In the genomic region with DNA sequence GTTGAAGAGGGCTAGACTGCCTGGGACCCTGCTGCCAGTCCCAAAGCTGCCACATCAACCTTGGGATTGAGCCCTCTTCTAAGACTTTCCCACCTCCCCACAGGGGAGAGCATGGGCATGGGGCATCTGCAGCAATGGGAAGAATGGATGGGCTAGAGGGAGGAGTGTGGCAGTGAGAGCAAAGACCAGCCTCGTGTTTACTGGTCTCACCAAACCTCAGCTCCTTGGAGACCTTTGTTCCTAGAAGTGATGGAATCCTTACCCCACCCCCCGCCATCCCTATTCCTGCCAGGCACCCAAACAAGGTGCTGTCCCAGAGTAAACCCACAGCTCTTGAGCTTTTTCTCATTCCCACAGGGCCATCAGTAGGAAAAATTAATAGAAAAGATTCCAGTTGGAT, we compare ENCODE assay signal across 1 cellular context.
TF ChIP-seq lines count a peak whose summit lies in the region.

No MANE protein-coding gene starts in this region.

TF ChIP-seq in GM23338, 12 proteins besides CTCF, POLR2A, EP300 and RAD21 (continued from another document):
- TF ChIP-seq, protein P1, sequence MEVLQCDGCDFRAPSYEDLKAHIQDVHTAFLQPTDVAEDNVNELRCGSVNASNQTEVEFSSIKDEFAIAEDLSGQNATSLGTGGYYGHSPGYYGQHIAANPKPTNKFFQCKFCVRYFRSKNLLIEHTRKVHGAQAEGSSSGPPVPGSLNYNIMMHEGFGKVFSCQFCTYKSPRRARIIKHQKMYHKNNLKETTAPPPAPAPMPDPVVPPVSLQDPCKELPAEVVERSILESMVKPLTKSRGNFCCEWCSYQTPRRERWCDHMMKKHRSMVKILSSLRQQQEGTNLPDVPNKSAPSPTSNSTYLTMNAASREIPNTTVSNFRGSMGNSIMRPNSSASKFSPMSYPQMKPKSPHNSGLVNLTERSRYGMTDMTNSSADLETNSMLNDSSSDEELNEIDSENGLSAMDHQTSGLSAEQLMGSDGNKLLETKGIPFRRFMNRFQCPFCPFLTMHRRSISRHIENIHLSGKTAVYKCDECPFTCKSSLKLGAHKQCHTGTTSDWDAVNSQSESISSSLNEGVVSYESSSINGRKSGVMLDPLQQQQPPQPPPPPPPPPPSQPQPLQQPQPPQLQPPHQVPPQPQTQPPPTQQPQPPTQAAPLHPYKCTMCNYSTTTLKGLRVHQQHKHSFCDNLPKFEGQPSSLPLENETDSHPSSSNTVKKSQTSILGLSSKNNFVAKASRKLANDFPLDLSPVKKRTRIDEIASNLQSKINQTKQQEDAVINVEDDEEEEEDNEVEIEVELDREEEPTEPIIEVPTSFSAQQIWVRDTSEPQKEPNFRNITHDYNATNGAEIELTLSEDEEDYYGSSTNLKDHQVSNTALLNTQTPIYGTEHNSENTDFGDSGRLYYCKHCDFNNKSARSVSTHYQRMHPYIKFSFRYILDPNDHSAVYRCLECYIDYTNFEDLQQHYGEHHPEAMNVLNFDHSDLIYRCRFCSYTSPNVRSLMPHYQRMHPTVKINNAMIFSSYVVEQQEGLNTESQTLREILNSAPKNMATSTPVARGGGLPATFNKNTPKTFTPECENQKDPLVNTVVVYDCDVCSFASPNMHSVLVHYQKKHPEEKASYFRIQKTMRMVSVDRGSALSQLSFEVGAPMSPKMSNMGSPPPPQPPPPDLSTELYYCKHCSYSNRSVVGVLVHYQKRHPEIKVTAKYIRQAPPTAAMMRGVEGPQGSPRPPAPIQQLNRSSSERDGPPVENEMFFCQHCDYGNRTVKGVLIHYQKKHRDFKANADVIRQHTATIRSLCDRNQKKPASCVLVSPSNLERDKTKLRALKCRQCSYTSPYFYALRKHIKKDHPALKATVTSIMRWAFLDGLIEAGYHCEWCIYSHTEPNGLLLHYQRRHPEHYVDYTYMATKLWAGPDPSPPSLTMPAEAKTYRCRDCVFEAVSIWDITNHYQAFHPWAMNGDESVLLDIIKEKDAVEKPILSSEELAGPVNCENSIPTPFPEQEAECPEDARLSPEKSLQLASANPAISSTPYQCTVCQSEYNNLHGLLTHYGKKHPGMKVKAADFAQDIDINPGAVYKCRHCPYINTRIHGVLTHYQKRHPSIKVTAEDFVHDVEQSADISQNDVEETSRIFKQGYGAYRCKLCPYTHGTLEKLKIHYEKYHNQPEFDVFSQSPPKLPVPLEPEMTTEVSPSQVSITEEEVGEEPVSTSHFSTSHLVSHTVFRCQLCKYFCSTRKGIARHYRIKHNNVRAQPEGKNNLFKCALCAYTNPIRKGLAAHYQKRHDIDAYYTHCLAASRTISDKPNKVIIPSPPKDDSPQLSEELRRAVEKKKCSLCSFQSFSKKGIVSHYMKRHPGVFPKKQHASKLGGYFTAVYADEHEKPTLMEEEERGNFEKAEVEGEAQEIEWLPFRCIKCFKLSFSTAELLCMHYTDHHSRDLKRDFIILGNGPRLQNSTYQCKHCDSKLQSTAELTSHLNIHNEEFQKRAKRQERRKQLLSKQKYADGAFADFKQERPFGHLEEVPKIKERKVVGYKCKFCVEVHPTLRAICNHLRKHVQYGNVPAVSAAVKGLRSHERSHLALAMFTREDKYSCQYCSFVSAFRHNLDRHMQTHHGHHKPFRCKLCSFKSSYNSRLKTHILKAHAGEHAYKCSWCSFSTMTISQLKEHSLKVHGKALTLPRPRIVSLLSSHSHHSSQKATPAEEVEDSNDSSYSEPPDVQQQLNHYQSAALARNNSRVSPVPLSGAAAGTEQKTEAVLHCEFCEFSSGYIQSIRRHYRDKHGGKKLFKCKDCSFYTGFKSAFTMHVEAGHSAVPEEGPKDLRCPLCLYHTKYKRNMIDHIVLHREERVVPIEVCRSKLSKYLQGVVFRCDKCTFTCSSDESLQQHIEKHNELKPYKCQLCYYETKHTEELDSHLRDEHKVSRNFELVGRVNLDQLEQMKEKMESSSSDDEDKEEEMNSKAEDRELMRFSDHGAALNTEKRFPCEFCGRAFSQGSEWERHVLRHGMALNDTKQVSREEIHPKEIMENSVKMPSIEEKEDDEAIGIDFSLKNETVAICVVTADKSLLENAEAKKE (CRISPR knock-in tag; IDR thresholded peaks at IDR 0.05) = no peak
- TF ChIP-seq NANOG (IDR thresholded peaks at IDR 0.05; ENCODE audit: borderline replicate concordance) (no peak), STAT1 (IDR thresholded peaks at IDR 0.05; ENCODE audit: unreplicated experiment) (no peak), EZH2phosphoT487 (IDR thresholded peaks at IDR 0.05; ENCODE audit: unreplicated experiment) (no peak), JUNB (IDR thresholded peaks at IDR 0.05; ENCODE audit: unreplicated experiment) (no peak), ZNF114 (CRISPR knock-in tag; IDR thresholded peaks at IDR 0.05) (no peak)
- TF ChIP-seq, protein P2, sequence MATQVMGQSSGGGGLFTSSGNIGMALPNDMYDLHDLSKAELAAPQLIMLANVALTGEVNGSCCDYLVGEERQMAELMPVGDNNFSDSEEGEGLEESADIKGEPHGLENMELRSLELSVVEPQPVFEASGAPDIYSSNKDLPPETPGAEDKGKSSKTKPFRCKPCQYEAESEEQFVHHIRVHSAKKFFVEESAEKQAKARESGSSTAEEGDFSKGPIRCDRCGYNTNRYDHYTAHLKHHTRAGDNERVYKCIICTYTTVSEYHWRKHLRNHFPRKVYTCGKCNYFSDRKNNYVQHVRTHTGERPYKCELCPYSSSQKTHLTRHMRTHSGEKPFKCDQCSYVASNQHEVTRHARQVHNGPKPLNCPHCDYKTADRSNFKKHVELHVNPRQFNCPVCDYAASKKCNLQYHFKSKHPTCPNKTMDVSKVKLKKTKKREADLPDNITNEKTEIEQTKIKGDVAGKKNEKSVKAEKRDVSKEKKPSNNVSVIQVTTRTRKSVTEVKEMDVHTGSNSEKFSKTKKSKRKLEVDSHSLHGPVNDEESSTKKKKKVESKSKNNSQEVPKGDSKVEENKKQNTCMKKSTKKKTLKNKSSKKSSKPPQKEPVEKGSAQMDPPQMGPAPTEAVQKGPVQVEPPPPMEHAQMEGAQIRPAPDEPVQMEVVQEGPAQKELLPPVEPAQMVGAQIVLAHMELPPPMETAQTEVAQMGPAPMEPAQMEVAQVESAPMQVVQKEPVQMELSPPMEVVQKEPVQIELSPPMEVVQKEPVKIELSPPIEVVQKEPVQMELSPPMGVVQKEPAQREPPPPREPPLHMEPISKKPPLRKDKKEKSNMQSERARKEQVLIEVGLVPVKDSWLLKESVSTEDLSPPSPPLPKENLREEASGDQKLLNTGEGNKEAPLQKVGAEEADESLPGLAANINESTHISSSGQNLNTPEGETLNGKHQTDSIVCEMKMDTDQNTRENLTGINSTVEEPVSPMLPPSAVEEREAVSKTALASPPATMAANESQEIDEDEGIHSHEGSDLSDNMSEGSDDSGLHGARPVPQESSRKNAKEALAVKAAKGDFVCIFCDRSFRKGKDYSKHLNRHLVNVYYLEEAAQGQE (IDR thresholded peaks at IDR 0.05; ENCODE audit: unreplicated experiment) = no peak
- TF ChIP-seq, protein P3, sequence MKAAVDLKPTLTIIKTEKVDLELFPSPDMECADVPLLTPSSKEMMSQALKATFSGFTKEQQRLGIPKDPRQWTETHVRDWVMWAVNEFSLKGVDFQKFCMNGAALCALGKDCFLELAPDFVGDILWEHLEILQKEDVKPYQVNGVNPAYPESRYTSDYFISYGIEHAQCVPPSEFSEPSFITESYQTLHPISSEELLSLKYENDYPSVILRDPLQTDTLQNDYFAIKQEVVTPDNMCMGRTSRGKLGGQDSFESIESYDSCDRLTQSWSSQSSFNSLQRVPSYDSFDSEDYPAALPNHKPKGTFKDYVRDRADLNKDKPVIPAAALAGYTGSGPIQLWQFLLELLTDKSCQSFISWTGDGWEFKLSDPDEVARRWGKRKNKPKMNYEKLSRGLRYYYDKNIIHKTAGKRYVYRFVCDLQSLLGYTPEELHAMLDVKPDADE (IDR thresholded peaks at IDR 0.05) = no peak
